ENCODE assay signal across 23 cellular contexts in the genomic region with DNA sequence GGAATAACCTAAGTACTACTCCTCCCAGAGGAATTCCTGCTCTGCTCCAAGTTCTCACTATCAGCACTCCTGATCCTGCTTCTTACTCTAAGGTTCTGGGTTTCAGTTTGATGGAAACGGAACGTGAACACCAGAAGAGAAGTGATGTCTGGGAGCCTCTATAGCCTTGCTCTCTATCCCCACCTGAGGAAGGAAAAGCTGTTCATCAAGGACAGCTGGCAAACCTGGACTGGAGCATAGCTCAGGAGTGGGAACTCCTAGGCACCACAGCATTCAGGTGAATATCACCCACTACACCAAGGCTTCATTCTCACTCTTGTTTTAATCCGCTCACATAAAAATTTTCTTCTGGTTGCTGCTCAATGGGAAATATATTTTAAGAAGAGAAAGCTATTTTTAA. TPM values are rescaled to one million over a fixed set of nuclear protein-coding genes. Genes with fewer than 3 reads are reported as not detected.
DNase-seq lines count a peak whose midpoint lies in the region; TF ChIP-seq lines count a peak whose summit lies in the region.
"Had no signal": no experiment of that assay in that cellular context is flagged by ENCODE, and none has a peak within 500 bp of the region (broad histone marks: within the 10 kb centered on the region; RNA-seq: fewer than 3 reads in every experiment).

No MANE protein-coding gene starts in this region.

- peaks cover 2% of the 10 kb centered on the region for H3K27me3 Mint-ChIP-seq in glutamatergic neuron (ENCODE audit: unreplicated experiment)
- H3K27me3 Mint-ChIP-seq: activated CD4-positive, alpha-beta T cell treated with anti-CD3 and anti-CD28 coated beads, Interleukin-2, amount 10 ng/mL, durations not matched to agents 7 days and 5 days had no signal

- peak; percentile 51 for DNase-seq in SIG-M5 treated with dmso at 0.1 percent for 504 hours (lab: John Stamatoyannopoulos, UW; ENCODE audit: unreplicated experiment)
- DNase-seq in SIG-M5 (lab: John Stamatoyannopoulos, UW), result no peak
- DNase-seq in NCI-H510A treated with DMSO at 0.1 percent for 48 hours (lab: John Stamatoyannopoulos, UW), result peak; percentile 14
- DNase-seq in glutamatergic neuron, result peak; percentile 16
- peak; percentile 13 for DNase-seq in retina
- DNase-seq in dedifferentiated amniotic fluid mesenchymal stem cell (ENCODE audit: extremely low spot score), result no peak
- DNase-seq in midbrain (lab: John Stamatoyannopoulos, UW), result no peak
- no peak for DNase-seq in activated CD4-positive, CD25-positive, alpha-beta regulatory T cell (lab: John Stamatoyannopoulos, UW)
- DNase-seq: activated CD4-positive, alpha-beta T cell treated with anti-CD3 and anti-CD28 coated beads, Interleukin-2, amount 10 ng/mL, durations not matched to agents 7 days and 5 days; activated CD8-positive, alpha-beta memory T cell treated with anti-CD3 and anti-CD28 coated beads, Interleukin-2, amount 50 U/mL, for 4 hours; activated naive CD8-positive, alpha-beta T cell treated with anti-CD3 and anti-CD28 coated beads for 36 hours; effector memory CD4-positive, alpha-beta T cell; esophagus squamous epithelium; HCEC 1CT; immature natural killer cell; Kasumi-1; NCI-H446 treated with DMSO at 0.1 percent for 48 hours; psoas muscle; stimulated activated naive CD8-positive, alpha-beta T cell treated with anti-CD3 and anti-CD28 coated beads, Interleukin-15, Interleukin-2, amounts not matched to agents 100 U/mL and 50 U/mL, for 24 hours; transverse colon had no signal

- TF ChIP-seq CTCF in glutamatergic neuron (IDR thresholded peaks at IDR 0.05; ENCODE audit: partially characterized antibody, unreplicated experiment), result no peak

- no peaks in the 10 kb centered on the region for H3K36me3 Mint-ChIP-seq in glutamatergic neuron (ENCODE audit: unreplicated experiment)
- H3K36me3 Mint-ChIP-seq: CD14-positive monocyte, immature natural killer cell had no signal

- H3K4me1 Mint-ChIP-seq in glutamatergic neuron (ENCODE audit: low read depth, unreplicated experiment), result peaks cover 25% of the 10 kb centered on the region
- H3K4me1 Mint-ChIP-seq: activated CD4-positive, alpha-beta T cell treated with anti-CD3 and anti-CD28 coated beads, Interleukin-2, amount 10 ng/mL, durations not matched to agents 7 days and 5 days; activated naive CD8-positive, alpha-beta T cell treated with anti-CD3 and anti-CD28 coated beads for 36 hours; CD14-positive monocyte; immature natural killer cell had no signal

- no peaks in the 10 kb centered on the region for H3K9me3 Mint-ChIP-seq in glutamatergic neuron (ENCODE audit: unreplicated experiment)
- H3K9me3 Mint-ChIP-seq: activated CD4-positive, alpha-beta T cell treated with anti-CD3 and anti-CD28 coated beads, Interleukin-2, amount 10 ng/mL, durations not matched to agents 7 days and 5 days; activated T-helper 2 cell treated with anti-CD3 and anti-CD28 coated beads, Interferon-gamma antibody, Interleukin-2, Interleukin-4, amounts not matched to agents 10 μg/mL and 5 μg/mL and 100 μg/mL, durations not matched to agents 14 hours and 24 hours and 36 hours; neural crest cell had no signal

- H3K4me3 Mint-ChIP-seq in glutamatergic neuron (ENCODE audit: unreplicated experiment), result peak overlapping the region; percentile 22
- H3K4me3 Mint-ChIP-seq: activated CD4-positive, alpha-beta T cell treated with anti-CD3 and anti-CD28 coated beads, Interleukin-2, amount 10 ng/mL, durations not matched to agents 7 days and 5 days; activated naive CD8-positive, alpha-beta T cell treated with anti-CD3 and anti-CD28 coated beads for 36 hours; CD14-positive monocyte; immature natural killer cell; neural crest cell had no signal

- H3K27ac Mint-ChIP-seq in glutamatergic neuron (ENCODE audit: unreplicated experiment), result no peak overlapping the region
- H3K27ac Mint-ChIP-seq: activated CD4-positive, alpha-beta T cell treated with anti-CD3 and anti-CD28 coated beads, Interleukin-2, amount 10 ng/mL, durations not matched to agents 7 days and 5 days; activated naive CD8-positive, alpha-beta T cell treated with anti-CD3 and anti-CD28 coated beads for 36 hours; activated T-helper 2 cell treated with anti-CD3 and anti-CD28 coated beads, Interferon-gamma antibody, Interleukin-2, Interleukin-4, amounts not matched to agents 10 μg/mL and 5 μg/mL and 100 μg/mL, durations not matched to agents 14 hours and 24 hours and 36 hours; CD14-positive monocyte; immature natural killer cell had no signal

RNA-seq across cellular contexts. Expression of a gene that starts 13.0 kb away (rescaled TPM):
- 265 TPM for total RNA-seq in glutamatergic neuron (ENCODE audit: unreplicated experiment)
- total RNA-seq: activated CD4-positive, alpha-beta T cell treated with anti-CD3 and anti-CD28 coated beads, Interleukin-2, amount 10 ng/mL, durations not matched to agents 7 days and 5 days; activated naive CD8-positive, alpha-beta T cell treated with anti-CD3 and anti-CD28 coated beads for 36 hours; activated T-helper 2 cell treated with anti-CD3 and anti-CD28 coated beads, Interferon-gamma antibody, Interleukin-2, Interleukin-4, amounts not matched to agents 10 μg/mL and 5 μg/mL and 100 μg/mL, durations not matched to agents 14 hours and 24 hours and 36 hours had no signal

Comparison
In these comparisons a context has a peak if more than half of its experiments do, and no peak if none do; other contexts are left out.
1. DNase-seq: peak in SIG-M5 treated with dmso at 0.1 percent for 504 hours (single experiment), NCI-H510A treated with DMSO at 0.1 percent for 48 hours (single experiment), glutamatergic neuron (single experiment) and retina (single experiment); none in SIG-M5 (single experiment), dedifferentiated amniotic fluid mesenchymal stem cell (single experiment), midbrain (single experiment) and activated CD4-positive, CD25-positive, alpha-beta regulatory T cell (0 of 4).